13 cellular contexts compared by ENCODE assay signal in the genomic region with DNA sequence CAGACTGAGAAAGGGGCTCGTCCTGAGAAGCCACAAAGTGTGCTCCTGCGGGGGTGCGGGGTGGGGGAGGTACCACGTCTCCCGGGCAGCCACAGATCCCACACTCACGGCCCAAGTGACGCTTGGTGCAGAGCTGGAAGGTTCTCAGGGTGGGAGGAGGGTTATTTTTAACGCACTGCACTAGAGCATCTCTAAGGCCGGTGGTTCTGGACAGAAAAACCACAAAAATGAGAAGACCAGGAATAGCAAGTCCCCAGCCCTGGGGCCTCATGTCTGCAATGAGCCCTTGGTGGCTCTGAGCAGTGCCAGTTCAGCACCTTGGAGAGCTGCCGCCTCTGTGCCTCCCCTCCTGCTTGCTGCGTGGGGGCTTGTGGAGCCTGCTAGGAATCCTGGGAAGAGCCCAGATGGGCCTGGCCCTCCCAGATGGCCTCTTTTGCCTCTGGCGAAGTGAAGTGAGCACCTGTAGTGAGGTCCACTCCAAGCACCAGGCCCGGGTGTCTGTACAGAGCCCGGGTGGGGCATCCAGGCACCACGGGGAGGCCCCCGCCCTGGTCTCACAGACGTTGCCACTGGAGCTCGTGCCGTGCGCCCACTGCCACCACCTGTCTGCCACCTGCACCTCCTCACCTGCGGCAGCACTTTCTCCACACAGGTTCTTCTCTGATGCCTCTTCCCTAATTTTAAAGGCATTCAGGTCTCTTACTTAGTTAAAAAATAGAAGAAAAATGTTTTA. TPM values are rescaled to one million over a fixed set of nuclear protein-coding genes. Genes with fewer than 3 reads are reported as not detected.
DNase-seq lines count a peak whose midpoint lies in the region; ATAC-seq and TF ChIP-seq lines count a peak whose summit lies in the region.
"Had no signal": no experiment of that assay in that cellular context is flagged by ENCODE, and none has a peak within 500 bp of the region (broad histone marks: within the 10 kb centered on the region; RNA-seq: fewer than 3 reads in every experiment).

No MANE protein-coding gene starts in this region.

- no peak overlapping the region for H3K4me3 ChIP-seq in gastroesophageal sphincter
- no peak overlapping the region for H3K4me3 ChIP-seq in tibial artery
- H3K4me3 ChIP-seq: SJSA1, transverse colon had no signal

- H3K27ac Mint-ChIP-seq in activated naive CD4-positive, alpha-beta T cell treated with anti-CD3 and anti-CD28 coated beads, Interleukin-2, amount 10 ng/mL, durations not matched to agents 7 days and 5 days, result no peak overlapping the region
- H3K27ac Mint-ChIP-seq: dendritic cell treated with granulocyte-macrophage colony-stimulating factor and Interleukin-4, amounts not matched to agents 40 ng/mL and 50 ng/mL, for 4 days had no signal

- CTCF ChIA-PET in activated naive CD4-positive, alpha-beta T cell treated with anti-CD3 and anti-CD28 coated beads, Interleukin-2, amount 10 ng/mL, durations not matched to agents 7 days and 5 days (lab: Charles Lee), result no interaction called here

- no peak for ATAC-seq in gastroesophageal sphincter

- H3K27ac ChIP-seq in gastroesophageal sphincter (no peak overlapping the region), tibial artery (no peak overlapping the region)
- H3K27ac ChIP-seq: SJSA1, transverse colon had no signal

- H3K4me1 ChIP-seq in gastroesophageal sphincter (no peaks in the 10 kb centered on the region), tibial artery (no peaks in the 10 kb centered on the region)
- H3K4me1 ChIP-seq: SJSA1, transverse colon had no signal

- peaks cover 50% of the 10 kb centered on the region for H3K36me3 Mint-ChIP-seq in activated naive CD4-positive, alpha-beta T cell treated with anti-CD3 and anti-CD28 coated beads, Interleukin-2, amount 10 ng/mL, durations not matched to agents 7 days and 5 days

- intact Hi-C loops in tibial artery (cut with DNase I; ENCODE audit: low total_unique reads), result no loop called here

- H3K9me3 Mint-ChIP-seq in activated naive CD4-positive, alpha-beta T cell treated with anti-CD3 and anti-CD28 coated beads, Interleukin-2, amount 10 ng/mL, durations not matched to agents 7 days and 5 days, result peaks cover 4% of the 10 kb centered on the region
- H3K9me3 Mint-ChIP-seq: dendritic cell treated with granulocyte-macrophage colony-stimulating factor and Interleukin-4, amounts not matched to agents 40 ng/mL and 50 ng/mL, for 4 days had no signal

- DNase-seq in Daoy (ENCODE audit: low read depth) (peak; percentile 40), HT-29 (ENCODE audit: low spot score) (peak; percentile 17), inferior parietal cortex (ENCODE audit: extremely low spot score) (peak; percentile 15), NCI-H748 (lab: John Stamatoyannopoulos, UW; ENCODE audit: unreplicated experiment) (no peak), NCI-H82 (lab: John Stamatoyannopoulos, UW) (no peak), tibial artery (no peak)
- peak; percentile 53 for DNase-seq in activated naive CD4-positive, alpha-beta T cell treated with anti-CD3 and anti-CD28 coated beads, Interleukin-2, amount 10 ng/mL, durations not matched to agents 7 days and 5 days
- DNase-seq: NCI-H1048; stimulated activated CD4-positive, alpha-beta T cell treated with anti-CD3 and anti-CD28 coated beads, Interleukin-4, amount 100 ng/mL, for 24 hours; transverse colon had no signal

- H3K27me3 Mint-ChIP-seq in activated naive CD4-positive, alpha-beta T cell treated with anti-CD3 and anti-CD28 coated beads, Interleukin-2, amount 10 ng/mL, durations not matched to agents 7 days and 5 days, result no peaks in the 10 kb centered on the region
- H3K27me3 Mint-ChIP-seq: dendritic cell treated with granulocyte-macrophage colony-stimulating factor and Interleukin-4, amounts not matched to agents 40 ng/mL and 50 ng/mL, for 4 days had no signal

- H3K9me3 ChIP-seq in gastroesophageal sphincter (peaks cover 0 to 11% (median 0%) of the 10 kb centered on the region in 3 donors), tibial artery (no peaks in the 10 kb centered on the region)
- H3K9me3 ChIP-seq: SJSA1, transverse colon had no signal

- peaks cover 0 to 91% of the 10 kb centered on the region in 2 donors for H3K36me3 ChIP-seq in gastroesophageal sphincter
- H3K36me3 ChIP-seq in tibial artery, result peaks cover 39 to 87% (median 62%) of the 10 kb centered on the region in 3 donors

- H3K4me1 Mint-ChIP-seq in activated naive CD4-positive, alpha-beta T cell treated with anti-CD3 and anti-CD28 coated beads, Interleukin-2, amount 10 ng/mL, durations not matched to agents 7 days and 5 days, result no peaks in the 10 kb centered on the region

- WGBS in gastroesophageal sphincter (ENCODE audit: low coverage in 1 of 2), 2 donors, result 80 to 86% methylated on average over 2 to 6 of the region's 21 CpGs

- H3K4me3 Mint-ChIP-seq in activated naive CD4-positive, alpha-beta T cell treated with anti-CD3 and anti-CD28 coated beads, Interleukin-2, amount 10 ng/mL, durations not matched to agents 7 days and 5 days, result no peak overlapping the region
- H3K4me3 Mint-ChIP-seq: dendritic cell treated with granulocyte-macrophage colony-stimulating factor and Interleukin-4, amounts not matched to agents 40 ng/mL and 50 ng/mL, for 4 days had no signal

- TF ChIP-seq CTCF in gastroesophageal sphincter (IDR thresholded peaks at IDR 0.05) (no peak), tibial artery (IDR thresholded peaks at IDR 0.05) (no peak)

- no peaks in the 10 kb centered on the region for H3K27me3 ChIP-seq in gastroesophageal sphincter
- no peaks in the 10 kb centered on the region for H3K27me3 ChIP-seq in tibial artery
- H3K27me3 ChIP-seq: SJSA1, transverse colon had no signal

- no peak for TF ChIP-seq POLR2A in gastroesophageal sphincter (IDR thresholded peaks at IDR 0.05)

- no peak for TF ChIP-seq EP300 in gastroesophageal sphincter (IDR thresholded peaks at IDR 0.05)

RNA-seq across cellular contexts. Expression of a gene that starts 48.9 kb away (rescaled TPM):
- 0.23 TPM in 1 of 2 replicates, not detected in the other for total RNA-seq in Daoy (2014; rRNA removed; shearing (Covaris generic))
- not detected in 2 replicates for total RNA-seq in HT-29 (2014; rRNA removed; shearing (Covaris generic))
- total RNA-seq in gastroesophageal sphincter, result under 1 TPM in 3 of 4 donors, not detected in 1; 0.04 to 0.13 (median 0.12) TPM

Comparison
In these comparisons a context has a peak if more than half of its experiments do, and no peak if none do; other contexts are left out.
1. DNase-seq: peak in Daoy (single experiment), HT-29 (single experiment), activated naive CD4-positive, alpha-beta T cell treated with anti-CD3 and anti-CD28 coated beads, Interleukin-2, amount 10 ng/mL, durations not matched to agents 7 days and 5 days (single experiment) and inferior parietal cortex (single experiment); none in NCI-H748 (single experiment), NCI-H82 (single experiment) and tibial artery (0 of 2).